ENCODE assay signal across 17 cellular contexts in genomic region chr6:107607109-107607508, GRCh38.
DNase-seq lines count a peak whose midpoint lies in the region; ATAC-seq, FAIRE-seq and TF ChIP-seq lines count a peak whose summit lies in the region.
"Had no signal": no experiment of that assay in that cellular context is flagged by ENCODE, and none has a peak within 500 bp of the region (broad histone marks: within the 10 kb centered on the region; RNA-seq: fewer than 3 reads in every experiment).

No MANE protein-coding gene starts in this region.

- H4K20me1 ChIP-seq in hepatocyte (ENCODE audit: insufficient read depth, poor library complexity, severe bottlenecking): no peaks in the 10 kb centered on the region

- no peaks in the 10 kb centered on the region for H3K27me3 ChIP-seq in right atrium auricular region
- H3K27me3 ChIP-seq in hepatocyte: no peaks in the 10 kb centered on the region
- no peaks in the 10 kb centered on the region for H3K27me3 ChIP-seq in uterus
- H3K27me3 ChIP-seq: body of pancreas, gastrocnemius medialis had no signal

- H3K36me3 ChIP-seq in right atrium auricular region (no peaks in the 10 kb centered on the region), hepatocyte (replicated peaks; ENCODE audit: insufficient read depth, low read depth) (no peaks in the 10 kb centered on the region), uterus (no peaks in the 10 kb centered on the region), kidney (ENCODE audit: control insufficient read depth in 1 of 2, insufficient read depth in 2 of 2, low read length in 2 of 2) (no peaks in the 10 kb centered on the region)
- H3K36me3 ChIP-seq: gastrocnemius medialis had no signal

- 86% methylated on average over 4 of the region's 4 CpGs for WGBS in hepatocyte (ENCODE audit: low lambda C conversion rate, missing lambda C conversion rate)

- H3K79me2 ChIP-seq in hepatocyte: no peaks in the 10 kb centered on the region

- H3K9me3 ChIP-seq in right atrium auricular region: no peaks in the 10 kb centered on the region
- H3K9me3 ChIP-seq in hepatocyte (ENCODE audit: low read depth): no peaks in the 10 kb centered on the region
- no peaks in the 10 kb centered on the region for H3K9me3 ChIP-seq in uterus
- no peaks in the 10 kb centered on the region for H3K9me3 ChIP-seq in kidney (ENCODE audit: control insufficient read depth in 1 of 2, low read length in 2 of 2)
- H3K9me3 ChIP-seq: body of pancreas, gastrocnemius medialis had no signal

- peak in 1 of 2 donors; percentile 20 for TF ChIP-seq CTCF in right atrium auricular region (IDR thresholded peaks at IDR 0.05)
- peak; percentile 16 for TF ChIP-seq CTCF in hepatocyte (IDR thresholded peaks at IDR 0.05; ENCODE audit: poor library complexity)
- TF ChIP-seq CTCF in uterus (IDR thresholded peaks at IDR 0.05): no peak
- no peak for TF ChIP-seq CTCF in kidney (IDR thresholded peaks at IDR 0.05; ENCODE audit: borderline replicate concordance, extremely low read depth, insufficient read depth)

- H3K4me1 ChIP-seq in right atrium auricular region (peaks cover 0 to 49% of the 10 kb centered on the region in 2 donors), hepatocyte (ENCODE audit: insufficient read depth) (peaks cover 13% of the 10 kb centered on the region), uterus (peaks cover 0 to 6% of the 10 kb centered on the region in 2 donors), kidney (ENCODE audit: control insufficient read depth in 1 of 2, insufficient read depth in 1 of 2, low read depth in 1 of 2, low read length in 2 of 2) (peaks cover 1 to 4% of the 10 kb centered on the region in 2 donors)
- H3K4me1 ChIP-seq: body of pancreas had no signal

- DNase-seq in Right ventricle myocardium inferior (ENCODE audit: missing footprints) (peak; percentile 77), right atrium auricular region (ENCODE audit: low spot score) (no peak), cerebellar cortex (ENCODE audit: low spot score) (peak; percentile 54), hepatocyte (ENCODE audit: low spot score) (peak; percentile 24), uterus (peak; percentile 57 to 59), DMS114 treated with DMSO at 0.1 percent for 48 hours (lab: John Stamatoyannopoulos, UW; ENCODE audit: unreplicated experiment) (no peak), EL (no peak), kidney (no peak)
- DNase-seq: activated CD4-positive, CD25-positive, alpha-beta regulatory T cell treated with anti-CD3 and anti-CD28 coated beads, Interleukin-2, amount 50 U/mL, for 72 hours; activated naive CD8-positive, alpha-beta T cell treated with anti-CD3 and anti-CD28 coated beads for 36 hours; CD4-positive, CD25-positive, alpha-beta regulatory T cell; dermis blood vessel endothelial cell; gastrocnemius medialis; midbrain; NCI-H1105 treated with DMSO at 0.1 percent for 48 hours; NCI-H82 had no signal

- no peaks in the 10 kb centered on the region for H3K9me2 ChIP-seq in hepatocyte (replicated peaks; ENCODE audit: insufficient read depth)

- intact Hi-C loops in Right ventricle myocardium inferior (cut with DNase I) (loop anchor here (5.0 kb wide), 1 partner anchor 35 kb away; no protein-coding TSS in a partner anchor), uterus (cut with DNase I; ENCODE audit: low total_unique reads) (no loop called here), kidney (cut with DNase I) (no loop called here)

- no peak for TF ChIP-seq POLR2A in uterus (IDR thresholded peaks at IDR 0.05)

- H3K4me2 ChIP-seq in hepatocyte: no peak overlapping the region

- FAIRE-seq in kidney (lab: Jason Lieb, UNC): no peak

- H2AFZ ChIP-seq in hepatocyte: no peak overlapping the region

- H3K27ac ChIP-seq in right atrium auricular region (peak overlapping the region in 1 of 2 donors; percentile 23), hepatocyte (peak overlapping the region; percentile 74), uterus (peak overlapping the region in 1 of 2 donors; percentile 3), kidney (ENCODE audit: low read depth in 2 of 2, low read length in 2 of 2) (no peak overlapping the region)
- H3K27ac ChIP-seq: body of pancreas, gastrocnemius medialis had no signal

- no peak overlapping the region for H3K9ac ChIP-seq in kidney (ENCODE audit: low read length in 2 of 2)

- no peak overlapping the region for H3K4me3 ChIP-seq in right atrium auricular region
- H3K4me3 ChIP-seq in hepatocyte: no peak overlapping the region
- no peak overlapping the region for H3K4me3 ChIP-seq in uterus
- H3K4me3 ChIP-seq in kidney (ENCODE audit: low read length in 2 of 2): no peak overlapping the region
- H3K4me3 ChIP-seq: body of pancreas, gastrocnemius medialis had no signal

- peak; percentile 70 for ATAC-seq in Right ventricle myocardium inferior
- ATAC-seq: body of pancreas had no signal

Comparison
In these comparisons a context has a peak if more than half of its experiments do, and no peak if none do; other contexts are left out.
1. DNase-seq: peak in Right ventricle myocardium inferior (single experiment), cerebellar cortex (single experiment), hepatocyte (single experiment) and uterus (2 of 2); none in right atrium auricular region (single experiment), DMS114 treated with DMSO at 0.1 percent for 48 hours (single experiment), EL (single experiment) and kidney (single experiment).